Comparison of ENCODE assay signal across 16 cellular contexts in genomic region chr1:64834734-64835133, GRCh38.
DNase-seq lines count a peak whose midpoint lies in the region; ATAC-seq, FAIRE-seq and TF ChIP-seq lines count a peak whose summit lies in the region.
"Had no signal": no experiment of that assay in that cellular context is flagged by ENCODE, and none has a peak within 500 bp of the region (broad histone marks: within the 10 kb centered on the region; RNA-seq: fewer than 3 reads in every experiment).

No MANE protein-coding gene starts in this region.

- H3K36me3 ChIP-seq in bronchial epithelial cell (ENCODE audit: control insufficient read depth, insufficient read depth, low read length) (peaks cover 16% of the 10 kb centered on the region), kidney (ENCODE audit: control insufficient read depth in 1 of 2, insufficient read depth in 2 of 2, low read length in 2 of 2) (peaks cover 35 to 56% of the 10 kb centered on the region in 2 donors)

- H3K4me1 ChIP-seq in kidney (ENCODE audit: control insufficient read depth in 1 of 2, insufficient read depth in 1 of 2, low read depth in 1 of 2, low read length in 2 of 2): no peaks in the 10 kb centered on the region
- H3K4me1 ChIP-seq: right atrium auricular region, stomach had no signal

- DNase-seq in AG09309 (ENCODE audit: low read depth) (peak; percentile 44), LHCN-M2 (ENCODE audit: low read depth) (peak; percentile 51), bronchial epithelial cell (ENCODE audit: low read depth) (peak; percentile 80), kidney glomerular epithelial cell (lab: John Stamatoyannopoulos, UW) (peak; percentile 16), kidney (no peak), AML-193 (lab: John Stamatoyannopoulos, UW) (no peak)
- DNase-seq in stimulated activated naive CD8-positive, alpha-beta T cell treated with anti-CD3 and anti-CD28 coated beads, Interleukin-15, amount 100 ng/mL, for 72 hours: no peak
- DNase-seq: NCI-H1694, NCI-H82, SIG-M5, stomach, WERI-Rb-1 had no signal

- H3K27me3 ChIP-seq in bronchial epithelial cell (ENCODE audit: control insufficient read depth, insufficient read depth, low read length): no peaks in the 10 kb centered on the region
- H3K27me3 ChIP-seq: right atrium auricular region, stomach had no signal

- H3K4me3 ChIP-seq in AG09309 (ENCODE audit: control insufficient read depth, low read depth, low read length): no peak overlapping the region
- no peak overlapping the region for H3K4me3 ChIP-seq in bronchial epithelial cell (ENCODE audit: low read depth, low read length)
- no peak overlapping the region for H3K4me3 ChIP-seq in kidney (ENCODE audit: low read length in 2 of 2)
- H3K4me3 ChIP-seq: K562, right atrium auricular region, stomach had no signal

- H3K9me3 ChIP-seq in kidney (ENCODE audit: control insufficient read depth in 1 of 2, low read length in 2 of 2): no peaks in the 10 kb centered on the region
- H3K9me3 ChIP-seq: right atrium auricular region, stomach had no signal

- H3K27ac ChIP-seq in kidney (ENCODE audit: low read depth in 2 of 2, low read length in 2 of 2): no peak overlapping the region
- H3K27ac ChIP-seq: C4-2B, right atrium auricular region, stomach, WERI-Rb-1 had no signal

- H3K9ac ChIP-seq in kidney (ENCODE audit: low read length in 2 of 2): no peak overlapping the region

- TF ChIP-seq CTCF in AG09309 (IDR thresholded peaks at IDR 0.05; ENCODE audit: control insufficient read depth, insufficient read depth, low read depth, low read length, missing control alignments): no peak
- no peak for TF ChIP-seq CTCF in bronchial epithelial cell (IDR thresholded peaks at IDR 0.05; ENCODE audit: insufficient read depth, low read length, severe bottlenecking)
- TF ChIP-seq CTCF in kidney (IDR thresholded peaks at IDR 0.05; ENCODE audit: borderline replicate concordance, extremely low read depth, insufficient read depth): no peak

- intact Hi-C loops in kidney (cut with DNase I): no loop called here

- peak overlapping the region in 1 of 2 donors; percentile 13 for H3K27ac Mint-ChIP-seq in stimulated activated naive CD8-positive, alpha-beta T cell treated with anti-CD3 and anti-CD28 coated beads, Interleukin-15, amount 100 ng/mL, for 72 hours

- H3K4me3 Mint-ChIP-seq in stimulated activated naive CD8-positive, alpha-beta T cell treated with anti-CD3 and anti-CD28 coated beads, Interleukin-15, amount 100 ng/mL, for 72 hours: no peak overlapping the region

- no peak for ATAC-seq in stimulated activated naive CD8-positive, alpha-beta T cell treated with anti-CD3 and anti-CD28 coated beads, Interleukin-15, amount 100 ng/mL, for 72 hours
- no peak for ATAC-seq in HG03025 (IDR thresholded peaks at IDR 0.05; ENCODE audit: low FRiP score, unreplicated experiment)
- ATAC-seq: K562 had no signal

- H3K4me1 Mint-ChIP-seq in stimulated activated naive CD8-positive, alpha-beta T cell treated with anti-CD3 and anti-CD28 coated beads, Interleukin-15, amount 100 ng/mL, for 72 hours: peaks cover 8% of the 10 kb centered on the region

- no peak for FAIRE-seq in bronchial epithelial cell (lab: Jason Lieb, UNC)
- FAIRE-seq in kidney (lab: Jason Lieb, UNC): no peak

- H3K9me3 Mint-ChIP-seq in stimulated activated naive CD8-positive, alpha-beta T cell treated with anti-CD3 and anti-CD28 coated beads, Interleukin-15, amount 100 ng/mL, for 72 hours: no peaks in the 10 kb centered on the region

- H3K27me3 Mint-ChIP-seq in stimulated activated naive CD8-positive, alpha-beta T cell treated with anti-CD3 and anti-CD28 coated beads, Interleukin-15, amount 100 ng/mL, for 72 hours: no peaks in the 10 kb centered on the region

Comparison
In these comparisons a context has a peak if more than half of its experiments do, and no peak if none do; other contexts are left out.
1. DNase-seq: peak in AG09309 (single experiment), LHCN-M2 (single experiment), bronchial epithelial cell (single experiment) and kidney glomerular epithelial cell (single experiment); none in kidney (single experiment), AML-193 (0 of 2) and stimulated activated naive CD8-positive, alpha-beta T cell treated with anti-CD3 and anti-CD28 coated beads, Interleukin-15, amount 100 ng/mL, for 72 hours (0 of 2).